In genomic region chr3:115792206-115792955, GRCh38 we compare ENCODE assay signal across 9 cellular contexts.
DNase-seq lines count a peak whose midpoint lies in the region; ATAC-seq and TF ChIP-seq lines count a peak whose summit lies in the region.
"Had no signal": no experiment of that assay in that cellular context is flagged by ENCODE, and none has a peak within 500 bp of the region (broad histone marks: within the 10 kb centered on the region; RNA-seq: fewer than 3 reads in every experiment).

No MANE protein-coding gene starts in this region.

- H3K4me3 Mint-ChIP-seq in activated T-helper 17 cell treated with anti-CD3 and anti-CD28 coated beads, Interleukin-2, amount 50 U/mL, for 72 hours = peak overlapping the region; percentile 65
- peak overlapping the region; percentile 56 to 78 (median 73) for H3K4me3 Mint-ChIP-seq in naive thymus-derived CD8-positive, alpha-beta T cell

- H3K4me3 ChIP-seq in coronary artery = no peak overlapping the region

- ATAC-seq in GM18870 (IDR thresholded peaks at IDR 0.05; ENCODE audit: unreplicated experiment) (peak; percentile 95), HG03196 (IDR thresholded peaks at IDR 0.05; ENCODE audit: unreplicated experiment) (peak; percentile 85), GM18868 (IDR thresholded peaks at IDR 0.05; ENCODE audit: unreplicated experiment) (no peak)
- ATAC-seq in activated T-helper 17 cell treated with anti-CD3 and anti-CD28 coated beads, Interleukin-2, amount 50 U/mL, for 72 hours (replicated peaks) = peak; percentile 77
- peak; percentile 89 to 97 for ATAC-seq in naive thymus-derived CD8-positive, alpha-beta T cell

- H3K27ac ChIP-seq in coronary artery = no peak overlapping the region
- H3K27ac ChIP-seq: neutrophil had no signal

- peak overlapping the region; percentile 67 for H3K27ac Mint-ChIP-seq in activated T-helper 17 cell treated with anti-CD3 and anti-CD28 coated beads, Interleukin-2, amount 50 U/mL, for 72 hours
- peak overlapping the region; percentile 63 to 95 (median 81) for H3K27ac Mint-ChIP-seq in naive thymus-derived CD8-positive, alpha-beta T cell

- H3K36me3 Mint-ChIP-seq in activated T-helper 17 cell treated with anti-CD3 and anti-CD28 coated beads, Interleukin-2, amount 50 U/mL, for 72 hours (ENCODE audit: low read depth) = no peaks in the 10 kb centered on the region
- no peaks in the 10 kb centered on the region for H3K36me3 Mint-ChIP-seq in naive thymus-derived CD8-positive, alpha-beta T cell

- H3K4me1 Mint-ChIP-seq in activated T-helper 17 cell treated with anti-CD3 and anti-CD28 coated beads, Interleukin-2, amount 50 U/mL, for 72 hours = peaks cover 31% of the 10 kb centered on the region
- peaks cover 14 to 34% (median 20%) of the 10 kb centered on the region in 4 donors for H3K4me1 Mint-ChIP-seq in naive thymus-derived CD8-positive, alpha-beta T cell

- POLR2A ChIA-PET in naive thymus-derived CD8-positive, alpha-beta T cell (lab: Charles Lee) = interaction anchor here (1.5 kb wide), 1 partner anchor 8 kb away, joined by 5 read pairs; no protein-coding TSS in a partner anchor

- no peaks in the 10 kb centered on the region for H3K27me3 Mint-ChIP-seq in activated T-helper 17 cell treated with anti-CD3 and anti-CD28 coated beads, Interleukin-2, amount 50 U/mL, for 72 hours
- peaks cover 0 to 8% (median 0%) of the 10 kb centered on the region in 5 donors for H3K27me3 Mint-ChIP-seq in naive thymus-derived CD8-positive, alpha-beta T cell

- TF ChIP-seq CTCF in coronary artery (IDR thresholded peaks at IDR 0.05) = no peak

- peak in 7 of 10 donors; percentile 10 to 75 (median 60) for DNase-seq in naive thymus-derived CD8-positive, alpha-beta T cell
- DNase-seq in cerebellar cortex (ENCODE audit: low spot score) = no peak
- DNase-seq in NCI-H1105 (lab: John Stamatoyannopoulos, UW) = no peak
- DNase-seq in coronary artery (ENCODE audit: low spot score) = no peak

- H3K9me3 Mint-ChIP-seq in activated T-helper 17 cell treated with anti-CD3 and anti-CD28 coated beads, Interleukin-2, amount 50 U/mL, for 72 hours = no peaks in the 10 kb centered on the region
- H3K9me3 Mint-ChIP-seq in naive thymus-derived CD8-positive, alpha-beta T cell = no peaks in the 10 kb centered on the region

Comparison
In these comparisons a context has a peak if more than half of its experiments do, and no peak if none do; other contexts are left out.
1. DNase-seq: peak in naive thymus-derived CD8-positive, alpha-beta T cell (7 of 10); none in cerebellar cortex (single experiment), NCI-H1105 (single experiment) and coronary artery (single experiment).